ENCODE assay signal across 18 cellular contexts in the genomic region with DNA sequence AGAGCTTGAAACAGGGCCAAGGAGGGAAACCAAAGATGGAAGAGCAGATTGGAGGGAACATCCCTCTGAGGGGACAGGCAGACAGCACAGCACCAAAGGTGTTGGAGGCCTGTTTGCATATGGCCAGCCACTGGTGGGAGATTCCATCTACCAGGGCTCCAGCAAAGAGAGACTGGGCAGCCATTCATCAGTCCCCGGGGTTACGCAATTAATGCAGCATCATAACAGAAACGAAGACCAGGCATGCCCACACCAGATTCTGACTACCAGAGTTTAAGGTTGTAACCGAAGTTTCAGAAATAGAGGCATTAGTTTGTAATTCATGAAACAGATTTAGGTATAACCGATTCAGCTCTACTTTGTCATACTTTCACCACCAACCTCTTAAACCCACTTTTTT.
"Had no signal": no experiment of that assay in that cellular context is flagged by ENCODE, and none has a peak within 500 bp of the region (broad histone marks: within the 10 kb centered on the region; RNA-seq: fewer than 3 reads in every experiment).

No MANE protein-coding gene starts in this region.

- H3K4me1 Mint-ChIP-seq: naive thymus-derived CD8-positive, alpha-beta T cell had no signal

- DNase-seq: cortex of kidney; dorsolateral prefrontal cortex; effector CD8-positive, alpha-beta T cell; heart right ventricle; hypothalamus; islet precursor cell; mammary epithelial cell; mucosa of descending colon; naive thymus-derived CD8-positive, alpha-beta T cell; ovary; right cardiac atrium; stimulated activated CD4-positive, alpha-beta T cell treated with anti-CD3 and anti-CD28 coated beads, Interleukin-2, amount 100 ng/mL, for 48 hours; stimulated activated naive CD8-positive, alpha-beta T cell treated with anti-CD3 and anti-CD28 coated beads, Interleukin-15, Interleukin-2, amounts not matched to agents 100 U/mL and 50 U/mL, for 24 hours; thyroid gland had no signal

- ATAC-seq: heart right ventricle; left lobe of liver; mucosa of descending colon; naive thymus-derived CD8-positive, alpha-beta T cell; right cardiac atrium; stimulated activated naive CD8-positive, alpha-beta T cell treated with anti-CD3 and anti-CD28 coated beads, Interleukin-15, Interleukin-2, amounts not matched to agents 100 U/mL and 50 U/mL, for 24 hours had no signal

- H3K36me3 Mint-ChIP-seq: naive thymus-derived CD8-positive, alpha-beta T cell; type B pancreatic cell had no signal

- H3K9me3 ChIP-seq: heart right ventricle, mucosa of descending colon, ovary, suprapubic skin, thyroid gland had no signal

- H3K27me3 Mint-ChIP-seq: type B pancreatic cell had no signal

- H3K4me3 Mint-ChIP-seq: naive thymus-derived CD8-positive, alpha-beta T cell; type B pancreatic cell had no signal

- H3K27ac Mint-ChIP-seq: naive thymus-derived CD8-positive, alpha-beta T cell; type B pancreatic cell had no signal

- H3K4me3 ChIP-seq: dorsolateral prefrontal cortex, heart right ventricle, mucosa of descending colon, ovary, smooth muscle cell, suprapubic skin, thyroid gland had no signal
